Comparison of ENCODE assay signal across 26 cellular contexts in genomic region chr17:80908206-80908605, GRCh38.
"Had no signal": no experiment of that assay in that cellular context is flagged by ENCODE, and none has a peak within 500 bp of the region (broad histone marks: within the 10 kb centered on the region; RNA-seq: fewer than 3 reads in every experiment).

No MANE protein-coding gene starts in this region.

- H3K36me3 ChIP-seq: breast epithelium had no signal

- H3K4me3 ChIP-seq: breast epithelium, MG63 had no signal

- H3K4me1 ChIP-seq: breast epithelium had no signal

- H3K9me3 ChIP-seq: breast epithelium, MG63 had no signal

- ATAC-seq: activated CD8-positive, alpha-beta memory T cell treated with anti-CD3 and anti-CD28 coated beads, Interleukin-2, amount 10 ng/mL, durations not matched to agents 7 days and 5 days; activated T-cell treated with anti-CD3 and anti-CD28 coated beads, Interleukin-2, amount 50 U/mL, for 4 hours; Panc1; T-helper 17 cell; WTC11 had no signal

- H3K4me3 Mint-ChIP-seq: activated CD4-positive, alpha-beta T cell treated with anti-CD3 and anti-CD28 coated beads, Interleukin-2, amount 10 ng/mL, durations not matched to agents 24 days and 14 days; activated CD8-positive, alpha-beta memory T cell treated with anti-CD3 and anti-CD28 coated beads, Interleukin-2, amount 10 ng/mL, durations not matched to agents 7 days and 5 days; activated naive CD4-positive, alpha-beta T cell treated with anti-CD3 and anti-CD28 coated beads, Interleukin-2, amount 10 ng/mL, durations not matched to agents 7 days and 5 days; activated T-cell treated with anti-CD3 and anti-CD28 coated beads, Interleukin-2, amount 50 U/mL, for 4 hours; T-helper 17 cell; WTC11 had no signal

- H3K27ac ChIP-seq: breast epithelium had no signal

- H3K4me1 Mint-ChIP-seq: WTC11 had no signal

- H3K27me3 ChIP-seq: breast epithelium, MG63 had no signal

- H3K27ac Mint-ChIP-seq: activated CD4-positive, alpha-beta T cell treated with anti-CD3 and anti-CD28 coated beads, Interleukin-2, amount 10 ng/mL, durations not matched to agents 24 days and 14 days; activated CD8-positive, alpha-beta memory T cell treated with anti-CD3 and anti-CD28 coated beads, Interleukin-2, amount 10 ng/mL, durations not matched to agents 7 days and 5 days; activated naive CD4-positive, alpha-beta T cell treated with anti-CD3 and anti-CD28 coated beads, Interleukin-2, amount 10 ng/mL, durations not matched to agents 7 days and 5 days; activated T-helper 2 cell treated with anti-CD3 and anti-CD28 coated beads, Interferon-gamma antibody, Interleukin-2, Interleukin-4, amounts not matched to agents 10 μg/mL and 5 μg/mL and 100 μg/mL, durations not matched to agents 14 hours and 24 hours and 36 hours; WTC11 had no signal

- DNase-seq: activated CD4-positive, alpha-beta T cell treated with anti-CD3 and anti-CD28 coated beads, Interleukin-2, amount 10 ng/mL, durations not matched to agents 24 days and 14 days; activated CD4-positive, alpha-beta T cell treated with anti-CD3 and anti-CD28 coated beads, Interleukin-2, amount 50 U/mL, for 48 hours; activated CD4-positive, CD25-positive, alpha-beta regulatory T cell treated with anti-CD3 and anti-CD28 coated beads, Interleukin-2, amount 50 U/mL, for 72 hours; activated CD8-positive, alpha-beta memory T cell treated with anti-CD3 and anti-CD28 coated beads, Interleukin-2, amount 10 ng/mL, durations not matched to agents 7 days and 5 days; activated gamma-delta T cell treated with Interleukin-2 at 50 U/mL for 16 hours; activated naive CD4-positive, alpha-beta T cell treated with anti-CD3 and anti-CD28 coated beads, Interleukin-2, amount 10 ng/mL, durations not matched to agents 7 days and 5 days; activated T-cell treated with anti-CD3 and anti-CD28 coated beads, Interleukin-2, amount 50 U/mL, for 4 hours; central memory CD4-positive, alpha-beta T cell; MG63; NCI-H1105; NCI-H1436; NCI-H1694 treated with DMSO at 0.1 percent for 48 hours; NCI-H2029 treated with DMSO at 0.1 percent for 48 hours; NCI-H345; NCI-H510A; NCI-H526 treated with DMSO at 0.1 percent for 48 hours; NCI-H82; OCI-M1; RPMI8226; SHP77; T-helper 17 cell; T-helper 9 cell had no signal

- H3K9me3 Mint-ChIP-seq: activated CD4-positive, alpha-beta T cell treated with anti-CD3 and anti-CD28 coated beads, Interleukin-2, amount 10 ng/mL, durations not matched to agents 24 days and 14 days; activated naive CD4-positive, alpha-beta T cell treated with anti-CD3 and anti-CD28 coated beads, Interleukin-2, amount 10 ng/mL, durations not matched to agents 7 days and 5 days; activated T-cell treated with anti-CD3 and anti-CD28 coated beads, Interleukin-2, amount 50 U/mL, for 4 hours; activated T-helper 2 cell treated with anti-CD3 and anti-CD28 coated beads, Interferon-gamma antibody, Interleukin-2, Interleukin-4, amounts not matched to agents 10 μg/mL and 5 μg/mL and 100 μg/mL, durations not matched to agents 14 hours and 24 hours and 36 hours; WTC11 had no signal

- H3K27me3 Mint-ChIP-seq: activated CD4-positive, alpha-beta T cell treated with anti-CD3 and anti-CD28 coated beads, Interleukin-2, amount 10 ng/mL, durations not matched to agents 24 days and 14 days; activated CD8-positive, alpha-beta memory T cell treated with anti-CD3 and anti-CD28 coated beads, Interleukin-2, amount 10 ng/mL, durations not matched to agents 7 days and 5 days; activated naive CD4-positive, alpha-beta T cell treated with anti-CD3 and anti-CD28 coated beads, Interleukin-2, amount 10 ng/mL, durations not matched to agents 7 days and 5 days; T-helper 17 cell had no signal
